ENCODE assay signal across 1 cellular context in genomic region chr10:5692476-5693358, GRCh38.
TF ChIP-seq lines count a peak whose summit lies in the region.

No MANE protein-coding gene starts in this region.

TF ChIP-seq in WTC11, 78 proteins besides CTCF, POLR2A, EP300 and RAD21 (continued from another document):
- TF ChIP-seq E2F5 (CRISPR knock-in tag; IDR thresholded peaks at IDR 0.05) (0 out of 2 replicates have a peak, but pooled peaks have one; percentile 51), MLX (CRISPR knock-in tag; IDR thresholded peaks at IDR 0.05) (no peak), MYBL2 (CRISPR knock-in tag; IDR thresholded peaks at IDR 0.05) (no peak; the same call in 1 of the 2 replicates), CREM (CRISPR knock-in tag; IDR thresholded peaks at IDR 0.05) (no peak), FOXP1 (CRISPR knock-in tag; IDR thresholded peaks at IDR 0.05; ENCODE audit: borderline replicate concordance) (0 out of 2 replicates have a peak, but pooled peaks have one; percentile 33)
